Comparison of ENCODE assay signal across 15 cellular contexts in genomic region chr11:119116601-119117000, GRCh38. TPM values are rescaled to one million over a fixed set of nuclear protein-coding genes. Genes with fewer than 3 reads are reported as not detected.
DNase-seq lines count a peak whose midpoint lies in the region; ATAC-seq and TF ChIP-seq lines count a peak whose summit lies in the region.
"Had no signal": no experiment of that assay in that cellular context is flagged by ENCODE, and none has a peak within 500 bp of the region (broad histone marks: within the 10 kb centered on the region; RNA-seq: fewer than 3 reads in every experiment).

No MANE protein-coding gene starts in this region.

- H3K4me1 ChIP-seq in stomach = peaks cover 7 to 21% (median 8%) of the 10 kb centered on the region in 4 donors

- peaks cover 35 to 62% (median 59%) of the 10 kb centered on the region in 4 donors for H3K36me3 ChIP-seq in stomach

- no peaks in the 10 kb centered on the region for H3K9me3 ChIP-seq in stomach

- TF ChIP-seq EP300 in stomach (IDR thresholded peaks at IDR 0.05) = no peak

- H3K27ac ChIP-seq in RWPE1 (peak overlapping the region; percentile 29; the same call in 1 of the 2 replicates), stomach (peak overlapping the region in 3 of 5 donors; percentile 41 to 66 (median 66))

- H3K27ac Mint-ChIP-seq in activated naive CD4-positive, alpha-beta T cell treated with anti-CD3 and anti-CD28 coated beads for 36 hours = peak overlapping the region; percentile 96
- peak overlapping the region in 1 of 2 donors; percentile 85 for H3K27ac Mint-ChIP-seq in activated naive CD4-positive, alpha-beta T cell treated with anti-CD3 and anti-CD28 coated beads, Interleukin-2, amount 50 U/mL, for 72 hours
- H3K27ac Mint-ChIP-seq in endothelial cell (ENCODE audit: unreplicated experiment) = peak overlapping the region; percentile 42
- no peak overlapping the region for H3K27ac Mint-ChIP-seq in type B pancreatic cell
- H3K27ac Mint-ChIP-seq in Calu3 (ENCODE audit: unreplicated experiment) = no peak overlapping the region

- intact Hi-C loops in activated naive CD4-positive, alpha-beta T cell treated with anti-CD3 and anti-CD28 coated beads for 36 hours (cut with micrococcal nuclease) = no loop called here
- intact Hi-C loops in stomach (cut with DNase I; ENCODE audit: low total_unique reads) = no loop called here
- intact Hi-C loops in Calu3 (cut with micrococcal nuclease; ENCODE audit: unreplicated experiment) = no loop called here

- H3K4me3 ChIP-seq in stomach = no peak overlapping the region

- POLR2A ChIA-PET in RWPE1 (lab: Yijun Ruan, JAX; ENCODE audit: low non-redundant PET) = no interaction called here

- no peak for DNase-seq in activated naive CD4-positive, alpha-beta T cell treated with anti-CD3 and anti-CD28 coated beads for 36 hours
- DNase-seq in activated naive CD4-positive, alpha-beta T cell treated with anti-CD3 and anti-CD28 coated beads, Interleukin-2, amount 50 U/mL, for 72 hours (ENCODE audit: low spot score in 2 of 2) = no peak
- DNase-seq in RWPE1 (ENCODE audit: low spot score) = no peak
- no peak for DNase-seq in endothelial cell (ENCODE audit: low spot score)
- no peak for DNase-seq in stomach
- no peak for DNase-seq in type B pancreatic cell (ENCODE audit: extremely low spot score, unreplicated experiment)
- DNase-seq in Calu3 = no peak
- DNase-seq in germinal center (ENCODE audit: low spot score) = no peak
- DNase-seq: amniotic stem cell; CD4-positive, CD25-positive, alpha-beta regulatory T cell; dermis blood vessel endothelial cell; NCI-H2107; NCI-H510A treated with DMSO at 0.1 percent for 48 hours; RPMI8226 had no signal

- no peak for TF ChIP-seq POLR2A in stomach (IDR thresholded peaks at IDR 0.05)

- CTCF ChIA-PET in activated naive CD4-positive, alpha-beta T cell treated with anti-CD3 and anti-CD28 coated beads for 36 hours (lab: Charles Lee) = interaction anchor here (0.6 to 1.5 kb wide), 3 partner anchors 34 to 224 kb away, joined by 3 to 4 read pairs (median 3); partner anchors contain the start of gene C1QTNF5
- CTCF ChIA-PET in RWPE1 (lab: Yijun Ruan, JAX) = no interaction called here
- CTCF ChIA-PET in Calu3 (lab: Charles Lee) = no interaction called here

- H3K4me3 Mint-ChIP-seq in activated naive CD4-positive, alpha-beta T cell treated with anti-CD3 and anti-CD28 coated beads for 36 hours = peak overlapping the region; percentile 30
- no peak overlapping the region for H3K4me3 Mint-ChIP-seq in endothelial cell (ENCODE audit: unreplicated experiment)
- no peak overlapping the region for H3K4me3 Mint-ChIP-seq in type B pancreatic cell
- no peak overlapping the region for H3K4me3 Mint-ChIP-seq in Calu3 (ENCODE audit: low read depth, unreplicated experiment)

- no peaks in the 10 kb centered on the region for H3K9me3 Mint-ChIP-seq in activated naive CD4-positive, alpha-beta T cell treated with anti-CD3 and anti-CD28 coated beads for 36 hours
- H3K9me3 Mint-ChIP-seq in activated naive CD4-positive, alpha-beta T cell treated with anti-CD3 and anti-CD28 coated beads, Interleukin-2, amount 50 U/mL, for 72 hours = no peaks in the 10 kb centered on the region
- H3K9me3 Mint-ChIP-seq in endothelial cell (ENCODE audit: unreplicated experiment) = no peaks in the 10 kb centered on the region
- H3K9me3 Mint-ChIP-seq in type B pancreatic cell = no peaks in the 10 kb centered on the region
- no peaks in the 10 kb centered on the region for H3K9me3 Mint-ChIP-seq in Calu3 (ENCODE audit: low read depth, unreplicated experiment)
- H3K9me3 Mint-ChIP-seq: CD4-positive, CD25-positive, alpha-beta regulatory T cell had no signal

- H3K4me1 Mint-ChIP-seq in activated naive CD4-positive, alpha-beta T cell treated with anti-CD3 and anti-CD28 coated beads for 36 hours (ENCODE audit: low read depth) = peaks cover 36% of the 10 kb centered on the region
- H3K4me1 Mint-ChIP-seq in endothelial cell (ENCODE audit: unreplicated experiment) (peaks cover 28% of the 10 kb centered on the region), type B pancreatic cell (ENCODE audit: unreplicated experiment) (peaks cover 10% of the 10 kb centered on the region), Calu3 (ENCODE audit: low read depth, unreplicated experiment) (peaks cover 12% of the 10 kb centered on the region)

- TF ChIP-seq CTCF in RWPE1 (conservative IDR thresholded peaks at IDR 0.05; ENCODE audit: low read depth) (no peak), endothelial cell (IDR thresholded peaks at IDR 0.05; ENCODE audit: unreplicated experiment) (no peak), stomach (IDR thresholded peaks at IDR 0.05) (no peak), type B pancreatic cell (conservative IDR thresholded peaks at IDR 0.05) (no peak), Calu3 (IDR thresholded peaks at IDR 0.05; ENCODE audit: unreplicated experiment) (no peak)

- peaks cover 30% of the 10 kb centered on the region for H3K36me3 Mint-ChIP-seq in activated naive CD4-positive, alpha-beta T cell treated with anti-CD3 and anti-CD28 coated beads for 36 hours (ENCODE audit: low read depth)
- H3K36me3 Mint-ChIP-seq in activated naive CD4-positive, alpha-beta T cell treated with anti-CD3 and anti-CD28 coated beads, Interleukin-2, amount 50 U/mL, for 72 hours = peaks cover 22 to 24% of the 10 kb centered on the region in 2 donors
- H3K36me3 Mint-ChIP-seq in endothelial cell (ENCODE audit: low read depth, unreplicated experiment) = peaks cover 19% of the 10 kb centered on the region
- H3K36me3 Mint-ChIP-seq in type B pancreatic cell = peaks cover 9% of the 10 kb centered on the region
- peaks cover 23% of the 10 kb centered on the region for H3K36me3 Mint-ChIP-seq in Calu3 (ENCODE audit: insufficient read depth, unreplicated experiment)

- H3K27me3 Mint-ChIP-seq in activated naive CD4-positive, alpha-beta T cell treated with anti-CD3 and anti-CD28 coated beads for 36 hours (ENCODE audit: low read depth) = no peaks in the 10 kb centered on the region
- peaks cover 12% of the 10 kb centered on the region for H3K27me3 Mint-ChIP-seq in endothelial cell (ENCODE audit: unreplicated experiment)
- no peaks in the 10 kb centered on the region for H3K27me3 Mint-ChIP-seq in type B pancreatic cell
- no peaks in the 10 kb centered on the region for H3K27me3 Mint-ChIP-seq in Calu3 (ENCODE audit: unreplicated experiment)
- H3K27me3 Mint-ChIP-seq: CD4-positive, CD25-positive, alpha-beta regulatory T cell had no signal

- no TSS peak for BruUV-seq in Calu3 (replicated peaks; lab: Mats Ljungman, UMichigan)

- WGBS in stomach, 5 donors = 71 to 83% (median 79%) methylated on average over 5 of the region's 5 CpGs

- ATAC-seq in activated naive CD4-positive, alpha-beta T cell treated with anti-CD3 and anti-CD28 coated beads, Interleukin-2, amount 50 U/mL, for 72 hours = no peak

- no peaks in the 10 kb centered on the region for H3K27me3 ChIP-seq in stomach

RNA-seq across cellular contexts. Expression of gene HINFP, which starts 4.8 kb away (rescaled TPM):
- 10 to 100 TPM; 24.5 to 25.2 TPM for total RNA-seq in activated naive CD4-positive, alpha-beta T cell treated with anti-CD3 and anti-CD28 coated beads for 36 hours
- total RNA-seq in activated naive CD4-positive, alpha-beta T cell treated with anti-CD3 and anti-CD28 coated beads, Interleukin-2, amount 50 U/mL, for 72 hours = 10 to 100 TPM; 38.0 to 53.3 TPM
- 33.6 TPM for total RNA-seq in endothelial cell (ENCODE audit: unreplicated experiment)
- total RNA-seq in stomach = 10 to 100 TPM; 17.1 to 80.8 (median 43.6) TPM
- polyA plus RNA-seq in stomach = 10 to 100 TPM in 2 of 3 donors, 1 to 10 TPM in 1; 9.2 to 11.9 (median 10.1) TPM
- total RNA-seq in type B pancreatic cell (ENCODE audit: low replicate concordance) = 31.6 and 33.0 TPM in 2 replicates
- total RNA-seq in Calu3 (2022) = 21.8 and 22.6 TPM in 2 replicates

RNA-seq across cellular contexts. Expression of gene C2CD2L, which starts 9.5 kb away (rescaled TPM):
- total RNA-seq in activated naive CD4-positive, alpha-beta T cell treated with anti-CD3 and anti-CD28 coated beads for 36 hours = 10 to 100 TPM; 20.1 to 20.8 TPM
- 10 to 100 TPM; 19.1 to 43.2 TPM for total RNA-seq in activated naive CD4-positive, alpha-beta T cell treated with anti-CD3 and anti-CD28 coated beads, Interleukin-2, amount 50 U/mL, for 72 hours
- 11.7 TPM for total RNA-seq in endothelial cell (ENCODE audit: unreplicated experiment)
- 10 to 100 TPM in 3 of 5 donors, 1 to 10 TPM in 2; 2.6 to 19.9 (median 13.4) TPM for total RNA-seq in stomach
- polyA plus RNA-seq in stomach = 1 to 10 TPM; 1.7 to 6.1 (median 2.4) TPM
- total RNA-seq in type B pancreatic cell (ENCODE audit: low replicate concordance) = 10.7 and 13.5 TPM in 2 replicates
- 7.8 and 9.5 TPM in 2 replicates for total RNA-seq in Calu3 (2022)

RNA-seq across cellular contexts. Expression of gene DPAGT1, which starts 14.9 kb away (rescaled TPM):
- total RNA-seq in activated naive CD4-positive, alpha-beta T cell treated with anti-CD3 and anti-CD28 coated beads for 36 hours = 10 to 100 TPM; 52.2 to 53.1 TPM
- total RNA-seq in activated naive CD4-positive, alpha-beta T cell treated with anti-CD3 and anti-CD28 coated beads, Interleukin-2, amount 50 U/mL, for 72 hours = 10 to 100 TPM; 74.7 to 79.9 TPM
- total RNA-seq in endothelial cell (ENCODE audit: unreplicated experiment) (53.2 TPM), stomach (10 to 100 TPM in 3 of 5 donors, 1 to 10 TPM in 2; 2.3 to 27.7 (median 13.2) TPM), type B pancreatic cell (ENCODE audit: low replicate concordance) (46.4 and 62.1 TPM in 2 replicates), Calu3 (2022) (46.7 and 47.6 TPM in 2 replicates)
- polyA plus RNA-seq in stomach = 10 to 100 TPM; 14.4 to 28.5 (median 14.5) TPM

RNA-seq across cellular contexts. Expression of gene HMBS, which starts 31.9 kb away (rescaled TPM):
- total RNA-seq in activated naive CD4-positive, alpha-beta T cell treated with anti-CD3 and anti-CD28 coated beads for 36 hours = 10 to 100 TPM; 27.9 to 29.4 TPM
- 10 to 100 TPM; 20.0 to 35.7 TPM for total RNA-seq in activated naive CD4-positive, alpha-beta T cell treated with anti-CD3 and anti-CD28 coated beads, Interleukin-2, amount 50 U/mL, for 72 hours
- total RNA-seq in endothelial cell (ENCODE audit: unreplicated experiment) = 13.6 TPM
- 10 to 100 TPM in 1 of 5 donors, 1 to 10 TPM in 3, not detected in 1; 3.8 to 15.9 (median 8.1) TPM for total RNA-seq in stomach
- 10 to 100 TPM; 23.0 to 25.0 (median 23.5) TPM for polyA plus RNA-seq in stomach
- total RNA-seq in type B pancreatic cell (ENCODE audit: low replicate concordance) = 25.3 and 38.2 TPM in 2 replicates
- total RNA-seq in Calu3 (2022) = 35.2 and 39.6 TPM in 2 replicates

RNA-seq across cellular contexts. Expression of gene ABCG4, which starts 32.3 kb away (rescaled TPM):
- total RNA-seq in activated naive CD4-positive, alpha-beta T cell treated with anti-CD3 and anti-CD28 coated beads for 36 hours = under 1 TPM; 0.12 to 0.31 TPM
- under 1 TPM; 0.12 to 0.25 TPM for total RNA-seq in activated naive CD4-positive, alpha-beta T cell treated with anti-CD3 and anti-CD28 coated beads, Interleukin-2, amount 50 U/mL, for 72 hours
- total RNA-seq in endothelial cell (ENCODE audit: unreplicated experiment) = 0.10 TPM
- total RNA-seq in stomach = under 1 TPM in 1 of 5 donors, not detected in 4; 0.37 TPM
- polyA plus RNA-seq in stomach = under 1 TPM in 2 of 3 donors, not detected in 1; 0.06 to 0.10 TPM
- total RNA-seq in type B pancreatic cell (ENCODE audit: low replicate concordance) = 1.3 TPM in 1 of 2 replicates, not detected in the other
- total RNA-seq in Calu3 (2022) = not detected in 2 replicates
- total RNA-seq: CD4-positive, CD25-positive, alpha-beta regulatory T cell; subcutaneous adipose tissue had no signal
- polyA plus RNA-seq: CD4-positive, CD25-positive, alpha-beta regulatory T cell had no signal

Comparison
In these comparisons a context has a peak if more than half of its experiments do, and no peak if none do; other contexts are left out.
1. H3K27ac Mint-ChIP-seq: peak in activated naive CD4-positive, alpha-beta T cell treated with anti-CD3 and anti-CD28 coated beads for 36 hours (single experiment) and endothelial cell (single experiment); none in type B pancreatic cell (single experiment) and Calu3 (single experiment).